Comparison of ENCODE assay signal across 9 cellular contexts in genomic region chr17:40069751-40070643, GRCh38. TPM values are rescaled to one million over a fixed set of nuclear protein-coding genes. Genes with fewer than 3 reads are reported as not detected.
DNase-seq lines count a peak whose midpoint lies in the region; ATAC-seq and TF ChIP-seq lines count a peak whose summit lies in the region.
"Had no signal": no experiment of that assay in that cellular context is flagged by ENCODE, and none has a peak within 500 bp of the region (broad histone marks: within the 10 kb centered on the region; RNA-seq: fewer than 3 reads in every experiment).

No MANE protein-coding gene starts in this region.

- POLR2A ChIA-PET in Panc1 (lab: Charles Lee): interaction anchor here (0.7 kb wide), 1 partner anchor 16 kb away, joined by 26 read pairs; no protein-coding TSS in a partner anchor

- H3K4me3 ChIP-seq in AG10803 (ENCODE audit: low read length) (no peak overlapping the region), GM23338 (peak overlapping the region; percentile 54), Panc1 (ENCODE audit: low read depth in 2 of 2, low read length in 2 of 2) (peak overlapping the region in 1 of 2 experiments; percentile 52; a peak in 1 of 4 replicates), astrocyte of the spinal cord (ENCODE audit: low read depth, low read length) (no peak overlapping the region), thymus (ENCODE audit: low read length) (no peak overlapping the region)

- H3K36me3 Mint-ChIP-seq in GM23338 (ENCODE audit: low read depth): no peaks in the 10 kb centered on the region

- H3K27ac Mint-ChIP-seq in GM23338: 0 out of 2 replicates have a peak overlapping the region, but pooled peaks have one; percentile 41

- intact Hi-C loops in Panc1 (cut with micrococcal nuclease; ENCODE audit: unreplicated experiment): no loop called here

- H3K27me3 Mint-ChIP-seq in GM23338 (ENCODE audit: insufficient read depth, low read depth, poor library complexity): peaks cover 22% of the 10 kb centered on the region

- peaks cover 77% of the 10 kb centered on the region for H3K4me1 Mint-ChIP-seq in GM23338

- in situ Hi-C loops in Panc1 (cut with HindIII; ENCODE audit: low pct_unique_long_range_greater_than_20kb, low sequenced_read_pairs): no loop called here
- in situ Hi-C loops in astrocyte of the spinal cord (cut with HindIII; ENCODE audit: low sequenced_read_pairs): loop anchor here (25.0 kb wide), 1 partner anchor 117 kb away; the partner anchor contains the start of gene RAPGEFL1

- DNase-seq in AG10803 (ENCODE audit: low read depth) (no peak), GM23338 (ENCODE audit: low spot score) (peak; percentile 55), Panc1 (ENCODE audit: low read depth, low spot score) (no peak), astrocyte of the spinal cord (ENCODE audit: low read depth, low spot score) (peak; percentile 52)

- H2AFZ ChIP-seq in GM23338: no peak overlapping the region

- H3K27me3 ChIP-seq in GM23338 (ENCODE audit: insufficient read depth): no peaks in the 10 kb centered on the region
- H3K27me3 ChIP-seq in Panc1 (ENCODE audit: control insufficient read depth, insufficient read depth, low read length): no peaks in the 10 kb centered on the region
- no peaks in the 10 kb centered on the region for H3K27me3 ChIP-seq in layer of hippocampus (ENCODE audit: control insufficient read depth, insufficient read depth, low read length)
- no peaks in the 10 kb centered on the region for H3K27me3 ChIP-seq in thymus (ENCODE audit: control insufficient read depth, insufficient read depth)

- H3K27ac ChIP-seq in GM23338 (ENCODE audit: low read depth): peak overlapping the region; percentile 59; the same call in 1 of the 2 replicates
- peak overlapping the region; percentile 85 for H3K27ac ChIP-seq in Panc1 (ENCODE audit: low read length)
- H3K27ac ChIP-seq in layer of hippocampus (ENCODE audit: low read depth, low read length): peak overlapping the region; percentile 100
- H3K27ac ChIP-seq in thymus (ENCODE audit: low read depth): peak overlapping the region; percentile 83

- no peaks in the 10 kb centered on the region for H3K9me3 Mint-ChIP-seq in GM23338

- H3K9me3 ChIP-seq in Panc1 (ENCODE audit: control insufficient read depth, insufficient read depth, low read depth, low read length) (no peaks in the 10 kb centered on the region), thymus (ENCODE audit: control insufficient read depth) (no peaks in the 10 kb centered on the region)

- TF ChIP-seq CTCF in AG10803 (conservative IDR thresholded peaks at IDR 0.05; ENCODE audit: low read length): peak; percentile 41
- TF ChIP-seq CTCF in GM23338 (conservative IDR thresholded peaks at IDR 0.05; ENCODE audit: low read depth in 2 of 2): peak; percentile 24 to 29; a peak in 3 of 4 replicates
- TF ChIP-seq CTCF in Panc1 (IDR thresholded peaks at IDR 0.05): peak; percentile 66; the same call in 1 of the 2 replicates
- TF ChIP-seq CTCF in astrocyte of the spinal cord (IDR thresholded peaks at IDR 0.05; ENCODE audit: low read depth, low read length): peak; percentile 34

- no peaks in the 10 kb centered on the region for H4K20me1 ChIP-seq in GM23338 (replicated peaks; ENCODE audit: insufficient read depth)

- no peaks in the 10 kb centered on the region for H3K36me3 ChIP-seq in GM23338 (ENCODE audit: insufficient read depth)
- H3K36me3 ChIP-seq in Panc1 (ENCODE audit: control insufficient read depth, insufficient read depth, low read length): no peaks in the 10 kb centered on the region
- no peaks in the 10 kb centered on the region for H3K36me3 ChIP-seq in thymus (ENCODE audit: control insufficient read depth, insufficient read depth)

- peak overlapping the region; percentile 57 for H3K4me3 Mint-ChIP-seq in GM23338

- peaks cover 7% of the 10 kb centered on the region; the same call in 1 of the 2 replicates for H3K79me2 ChIP-seq in GM23338 (replicated peaks; ENCODE audit: insufficient read depth)

- peak; percentile 10 for ATAC-seq in GM23338
- peak; percentile 42 for ATAC-seq in Panc1
- ATAC-seq in GM21515 (IDR thresholded peaks at IDR 0.05; ENCODE audit: unreplicated experiment): no peak
- ATAC-seq in GM21737 (IDR thresholded peaks at IDR 0.05; ENCODE audit: unreplicated experiment): no peak

- WGBS in thymus: 27% methylated on average over 14 of the region's 14 CpGs

- CTCF ChIA-PET in Panc1 (lab: Charles Lee): interaction anchor here (0.7 to 1.3 kb wide), 2 partner anchors 40 to 43 kb away, joined by 3 to 4 read pairs; no protein-coding TSS in a partner anchor

- H3K4me1 ChIP-seq in GM23338 (ENCODE audit: insufficient read depth) (peaks cover 66% of the 10 kb centered on the region), Panc1 (ENCODE audit: control insufficient read depth, insufficient read depth, low read length) (peaks cover 69% of the 10 kb centered on the region), thymus (ENCODE audit: control insufficient read depth, insufficient read depth, low read length) (peaks cover 44% of the 10 kb centered on the region)

- no TSS peak for BruUV-seq in Panc1 (replicated peaks; lab: Mats Ljungman, UMichigan)

- H3F3A ChIP-seq in GM23338 (replicated peaks; ENCODE audit: low read depth): 0 out of 2 replicates have a peak, but pooled peaks cover 21% of the 10 kb centered on the region

- H3K4me2 ChIP-seq in GM23338: peak overlapping the region; percentile 82

- no peaks in the 10 kb centered on the region for H3K9me2 ChIP-seq in GM23338 (ENCODE audit: insufficient read depth)

TF ChIP-seq in GM23338, 12 proteins besides CTCF, POLR2A, EP300 and RAD21:
- TF ChIP-seq ZNF331 (CRISPR knock-in tag; IDR thresholded peaks at IDR 0.05; ENCODE audit: low read depth) (no peak), CREB1 (CRISPR knock-in tag; IDR thresholded peaks at IDR 0.05; ENCODE audit: low read depth) (no peak), EZH2 (IDR thresholded peaks at IDR 0.05; ENCODE audit: low read depth, unreplicated experiment) (no peak)
- TF ChIP-seq, protein P1, sequence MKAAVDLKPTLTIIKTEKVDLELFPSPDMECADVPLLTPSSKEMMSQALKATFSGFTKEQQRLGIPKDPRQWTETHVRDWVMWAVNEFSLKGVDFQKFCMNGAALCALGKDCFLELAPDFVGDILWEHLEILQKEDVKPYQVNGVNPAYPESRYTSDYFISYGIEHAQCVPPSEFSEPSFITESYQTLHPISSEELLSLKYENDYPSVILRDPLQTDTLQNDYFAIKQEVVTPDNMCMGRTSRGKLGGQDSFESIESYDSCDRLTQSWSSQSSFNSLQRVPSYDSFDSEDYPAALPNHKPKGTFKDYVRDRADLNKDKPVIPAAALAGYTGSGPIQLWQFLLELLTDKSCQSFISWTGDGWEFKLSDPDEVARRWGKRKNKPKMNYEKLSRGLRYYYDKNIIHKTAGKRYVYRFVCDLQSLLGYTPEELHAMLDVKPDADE (IDR thresholded peaks at IDR 0.05): no peak

RNA-seq across cellular contexts. Expression of gene THRA, which starts 7.2 kb away (rescaled TPM):
- 9.6 and 10.5 TPM in 2 replicates for total RNA-seq in GM23338 (2014; rRNA removed; shearing (Covaris generic))
- polyA plus RNA-seq in GM23338 (2016; fragmentation: Nextera tagmentation; extraction: Ambion mirVana): 3.4 and 3.6 TPM in 2 replicates
- 11.7 TPM for total RNA-seq in Panc1 (2021; ENCODE audit: unreplicated experiment)
- 13.6 TPM for polyA plus RNA-seq in Panc1 (2012; ENCODE audit: insufficient read length)
- polyA plus RNA-seq in thymus: 14.3 TPM

RNA-seq across cellular contexts. Expression of gene MED24, which starts 15.8 kb away (rescaled TPM):
- 88.9 and 95.1 TPM in 2 replicates for total RNA-seq in GM23338 (2014; rRNA removed; shearing (Covaris generic))
- polyA plus RNA-seq in GM23338 (2016; fragmentation: Nextera tagmentation; extraction: Ambion mirVana): 44.4 and 44.8 TPM in 2 replicates
- 93.9 TPM for total RNA-seq in Panc1 (2021; ENCODE audit: unreplicated experiment)
- polyA plus RNA-seq in Panc1 (2012; ENCODE audit: insufficient read length): 89.2 TPM
- 49.5 TPM for polyA plus RNA-seq in thymus

RNA-seq across cellular contexts. Expression of gene NR1D1, which starts 30.4 kb away (rescaled TPM):
- total RNA-seq in GM23338 (2014; rRNA removed; shearing (Covaris generic)): 3.6 and 4.2 TPM in 2 replicates
- polyA plus RNA-seq in GM23338 (2016; fragmentation: Nextera tagmentation; extraction: Ambion mirVana): 3.1 and 3.3 TPM in 2 replicates
- 8.8 TPM for total RNA-seq in Panc1 (2021; ENCODE audit: unreplicated experiment)
- 8.6 TPM for polyA plus RNA-seq in Panc1 (2012; ENCODE audit: insufficient read length)
- 3.2 TPM for polyA plus RNA-seq in thymus

RNA-seq across cellular contexts. Expression of gene MSL1, which starts 51.8 kb away (rescaled TPM):
- total RNA-seq in GM23338 (2014; rRNA removed; shearing (Covaris generic)): 52.5 and 56.5 TPM in 2 replicates
- 14.3 and 16.2 TPM in 2 replicates for polyA plus RNA-seq in GM23338 (2016; fragmentation: Nextera tagmentation; extraction: Ambion mirVana)
- total RNA-seq in Panc1 (2021; ENCODE audit: unreplicated experiment): 96.3 TPM
- 48.8 TPM for polyA plus RNA-seq in Panc1 (2012; ENCODE audit: insufficient read length)
- polyA plus RNA-seq in thymus: 126 TPM

RNA-seq across cellular contexts. Expression of gene CSF3, which starts 54.8 kb away (rescaled TPM):
- total RNA-seq in GM23338 (2014; rRNA removed; shearing (Covaris generic)): 1.2 TPM in 1 of 2 replicates, not detected in the other
- polyA plus RNA-seq in GM23338 (2016; fragmentation: Nextera tagmentation; extraction: Ambion mirVana) (not detected in 2 replicates), thymus (1.3 TPM)
- total RNA-seq in Panc1 (2021; ENCODE audit: unreplicated experiment): not detected
- polyA plus RNA-seq in Panc1 (2012; ENCODE audit: insufficient read length): not detected
- total RNA-seq: mononuclear cell had no signal

Comparison
In these comparisons a context has a peak if more than half of its experiments do, and no peak if none do; other contexts are left out.
1. DNase-seq: peak in GM23338 (single experiment) and astrocyte of the spinal cord (single experiment); none in AG10803 (single experiment) and Panc1 (single experiment).
2. ATAC-seq: peak in GM23338 (single experiment) and Panc1 (single experiment); none in GM21515 (single experiment) and GM21737 (single experiment).
3. Peak in every context shown above with its lines, with median percentiles within 50 percentile points of each other: CTCF ChIP-seq and H3K27ac ChIP-seq.